1 cellular context compared by ENCODE assay signal in the genomic region with DNA sequence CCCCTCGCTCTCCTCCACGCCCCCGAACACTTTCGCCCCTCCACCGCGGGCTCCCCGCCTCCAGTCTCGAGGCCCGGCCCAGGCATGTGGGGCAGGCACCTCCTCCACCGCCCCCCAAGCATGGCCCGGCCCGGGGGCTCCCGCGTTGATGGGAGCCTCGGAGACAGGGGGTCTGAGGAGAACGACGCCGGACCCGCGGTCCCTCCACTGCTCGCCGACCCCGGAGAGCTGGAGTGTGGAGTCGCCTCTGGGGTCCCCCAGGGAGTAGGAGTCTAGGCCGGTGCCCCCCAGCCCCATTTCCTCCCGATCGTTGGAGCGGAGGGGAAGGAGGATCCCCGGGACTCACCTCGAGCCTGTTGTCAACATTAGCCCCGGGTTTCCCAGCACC.
TF ChIP-seq lines count a peak whose summit lies in the region.

No MANE protein-coding gene starts in this region.

TF ChIP-seq in HEK293, 187 proteins besides CTCF, POLR2A, EP300 and RAD21 (continued from another document and continues in another):
- TF ChIP-seq, protein P1, sequence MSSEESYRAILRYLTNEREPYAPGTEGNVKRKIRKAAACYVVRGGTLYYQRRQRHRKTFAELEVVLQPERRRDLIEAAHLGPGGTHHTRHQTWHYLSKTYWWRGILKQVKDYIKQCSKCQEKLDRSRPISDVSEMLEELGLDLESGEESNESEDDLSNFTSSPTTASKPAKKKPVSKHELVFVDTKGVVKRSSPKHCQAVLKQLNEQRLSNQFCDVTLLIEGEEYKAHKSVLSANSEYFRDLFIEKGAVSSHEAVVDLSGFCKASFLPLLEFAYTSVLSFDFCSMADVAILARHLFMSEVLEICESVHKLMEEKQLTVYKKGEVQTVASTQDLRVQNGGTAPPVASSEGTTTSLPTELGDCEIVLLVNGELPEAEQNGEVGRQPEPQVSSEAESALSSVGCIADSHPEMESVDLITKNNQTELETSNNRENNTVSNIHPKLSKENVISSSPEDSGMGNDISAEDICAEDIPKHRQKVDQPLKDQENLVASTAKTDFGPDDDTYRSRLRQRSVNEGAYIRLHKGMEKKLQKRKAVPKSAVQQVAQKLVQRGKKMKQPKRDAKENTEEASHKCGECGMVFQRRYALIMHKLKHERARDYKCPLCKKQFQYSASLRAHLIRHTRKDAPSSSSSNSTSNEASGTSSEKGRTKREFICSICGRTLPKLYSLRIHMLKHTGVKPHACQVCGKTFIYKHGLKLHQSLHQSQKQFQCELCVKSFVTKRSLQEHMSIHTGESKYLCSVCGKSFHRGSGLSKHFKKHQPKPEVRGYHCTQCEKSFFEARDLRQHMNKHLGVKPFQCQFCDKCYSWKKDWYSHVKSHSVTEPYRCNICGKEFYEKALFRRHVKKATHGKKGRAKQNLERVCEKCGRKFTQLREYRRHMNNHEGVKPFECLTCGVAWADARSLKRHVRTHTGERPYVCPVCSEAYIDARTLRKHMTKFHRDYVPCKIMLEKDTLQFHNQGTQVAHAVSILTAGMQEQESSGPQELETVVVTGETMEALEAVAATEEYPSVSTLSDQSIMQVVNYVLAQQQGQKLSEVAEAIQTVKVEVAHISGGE (tag by site-specific recombination; conservative IDR thresholded peaks at IDR 0.05; ENCODE audit: low read depth), result no peak
- TF ChIP-seq, protein P2, sequence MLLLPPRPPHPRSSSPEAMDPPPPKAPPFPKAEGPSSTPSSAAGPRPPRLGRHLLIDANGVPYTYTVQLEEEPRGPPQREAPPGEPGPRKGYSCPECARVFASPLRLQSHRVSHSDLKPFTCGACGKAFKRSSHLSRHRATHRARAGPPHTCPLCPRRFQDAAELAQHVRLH (tag by site-specific recombination; IDR thresholded peaks at IDR 0.05), result no peak
- TF ChIP-seq ZNF404 (tag by site-specific recombination; IDR thresholded peaks at IDR 0.05) (no peak), ZNF132 (tag by site-specific recombination; IDR thresholded peaks at IDR 0.05; ENCODE audit: borderline replicate concordance) (no peak), SP7 (tag by site-specific recombination; IDR thresholded peaks at IDR 0.05) (no peak), SCRT1 (tag by site-specific recombination; IDR thresholded peaks at IDR 0.05; ENCODE audit: borderline replicate concordance) (no peak), ZNF23 (tag by site-specific recombination; IDR thresholded peaks at IDR 0.05; ENCODE audit: borderline replicate concordance) (no peak), ZNF501 (tag by site-specific recombination; IDR thresholded peaks at IDR 0.05) (no peak), ZNF600 (tag by site-specific recombination; IDR thresholded peaks at IDR 0.05) (no peak), OSR2 (tag by site-specific recombination; IDR thresholded peaks at IDR 0.05) (no peak), ZNF585B (tag by site-specific recombination; IDR thresholded peaks at IDR 0.05) (no peak), ZBTB17 (tag by site-specific recombination; IDR thresholded peaks at IDR 0.05) (no peak), ZNF311 (tag by site-specific recombination; IDR thresholded peaks at IDR 0.05; ENCODE audit: borderline replicate concordance) (no peak), KLF9 (tag by site-specific recombination; IDR thresholded peaks at IDR 0.05; ENCODE audit: low read depth) (peak; percentile 71; the same call in 1 of the 2 replicates), ZFP69B (tag by site-specific recombination; IDR thresholded peaks at IDR 0.05) (no peak), BCL11B (tag by site-specific recombination; IDR thresholded peaks at IDR 0.05; ENCODE audit: low read depth) (no peak), ZNF610 (tag by site-specific recombination; IDR thresholded peaks at IDR 0.05; ENCODE audit: borderline replicate concordance) (no peak), ZNF664 (tag by site-specific recombination; IDR thresholded peaks at IDR 0.05) (no peak), ZNF777 (tag by site-specific recombination; IDR thresholded peaks at IDR 0.05; ENCODE audit: borderline replicate concordance) (no peak), GLI2 (tag by site-specific recombination; IDR thresholded peaks at IDR 0.05; ENCODE audit: borderline replicate concordance, low read depth) (no peak), ZNF510 (tag by site-specific recombination; IDR thresholded peaks at IDR 0.05; ENCODE audit: insufficient replicate concordance) (no peak), ZBTB7A (tag by site-specific recombination; IDR thresholded peaks at IDR 0.05; ENCODE audit: low read depth) (peak; percentile 12; the same call in 1 of the 2 replicates), ZNF596 (tag by site-specific recombination; IDR thresholded peaks at IDR 0.05) (no peak), ZEB2 (tag by site-specific recombination; IDR thresholded peaks at IDR 0.05) (0 out of 2 replicates have a peak, but pooled peaks have one; percentile 38), ZNF24 (tag by site-specific recombination; IDR thresholded peaks at IDR 0.05) (no peak), SALL2 (tag by site-specific recombination; IDR thresholded peaks at IDR 0.05; ENCODE audit: borderline replicate concordance) (no peak), OVOL3 (tag by site-specific recombination; IDR thresholded peaks at IDR 0.05) (no peak), ZNF529 (tag by site-specific recombination; IDR thresholded peaks at IDR 0.05; ENCODE audit: insufficient replicate concordance) (no peak), MEIS1 (CRISPR knock-in tag; IDR thresholded peaks at IDR 0.05; ENCODE audit: borderline replicate concordance) (no peak), ZBTB20 (tag by site-specific recombination; IDR thresholded peaks at IDR 0.05) (peak; percentile 43; the same call in 1 of the 2 replicates), IKZF3 (tag by site-specific recombination; IDR thresholded peaks at IDR 0.05) (no peak), PRDM1 (tag by site-specific recombination; IDR thresholded peaks at IDR 0.05) (no peak), KLF10 (tag by site-specific recombination; IDR thresholded peaks at IDR 0.05) (no peak), REPIN1 (tag by site-specific recombination; IDR thresholded peaks at IDR 0.05; ENCODE audit: low read depth) (no peak), ZNF561 (tag by site-specific recombination; IDR thresholded peaks at IDR 0.05; ENCODE audit: borderline replicate concordance) (no peak), ZNF175 (tag by site-specific recombination; IDR thresholded peaks at IDR 0.05) (no peak), ZNF670 (tag by site-specific recombination; IDR thresholded peaks at IDR 0.05; ENCODE audit: low read depth) (no peak), ZNF571 (tag by site-specific recombination; IDR thresholded peaks at IDR 0.05) (no peak), ZNF423 (tag by site-specific recombination; IDR thresholded peaks at IDR 0.05) (0 out of 2 replicates have a peak, but pooled peaks have one; percentile 28), ZNF174 (tag by site-specific recombination; IDR thresholded peaks at IDR 0.05) (no peak), ZNF658 (tag by site-specific recombination; IDR thresholded peaks at IDR 0.05) (no peak), ZNF830 (tag by site-specific recombination; IDR thresholded peaks at IDR 0.05; ENCODE audit: low read depth) (no peak), ZNF324 (tag by site-specific recombination; IDR thresholded peaks at IDR 0.05) (no peak), ZNF558 (tag by site-specific recombination; IDR thresholded peaks at IDR 0.05) (no peak)
- TF ChIP-seq, protein P3, sequence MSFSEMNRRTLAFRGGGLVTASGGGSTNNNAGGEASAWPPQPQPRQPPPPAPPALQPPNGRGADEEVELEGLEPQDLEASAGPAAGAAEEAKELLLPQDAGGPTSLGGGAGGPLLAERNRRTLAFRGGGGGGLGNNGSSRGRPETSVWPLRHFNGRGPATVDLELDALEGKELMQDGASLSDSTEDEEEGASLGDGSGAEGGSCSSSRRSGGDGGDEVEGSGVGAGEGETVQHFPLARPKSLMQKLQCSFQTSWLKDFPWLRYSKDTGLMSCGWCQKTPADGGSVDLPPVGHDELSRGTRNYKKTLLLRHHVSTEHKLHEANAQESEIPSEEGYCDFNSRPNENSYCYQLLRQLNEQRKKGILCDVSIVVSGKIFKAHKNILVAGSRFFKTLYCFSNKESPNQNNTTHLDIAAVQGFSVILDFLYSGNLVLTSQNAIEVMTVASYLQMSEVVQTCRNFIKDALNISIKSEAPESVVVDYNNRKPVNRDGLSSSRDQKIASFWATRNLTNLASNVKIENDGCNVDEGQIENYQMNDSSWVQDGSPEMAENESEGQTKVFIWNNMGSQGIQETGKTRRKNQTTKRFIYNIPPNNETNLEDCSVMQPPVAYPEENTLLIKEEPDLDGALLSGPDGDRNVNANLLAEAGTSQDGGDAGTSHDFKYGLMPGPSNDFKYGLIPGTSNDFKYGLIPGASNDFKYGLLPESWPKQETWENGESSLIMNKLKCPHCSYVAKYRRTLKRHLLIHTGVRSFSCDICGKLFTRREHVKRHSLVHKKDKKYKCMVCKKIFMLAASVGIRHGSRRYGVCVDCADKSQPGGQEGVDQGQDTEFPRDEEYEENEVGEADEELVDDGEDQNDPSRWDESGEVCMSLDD (tag by site-specific recombination; IDR thresholded peaks at IDR 0.05), result peak; percentile 67; the same call in 1 of the 2 replicates
- TF ChIP-seq, protein P4, sequence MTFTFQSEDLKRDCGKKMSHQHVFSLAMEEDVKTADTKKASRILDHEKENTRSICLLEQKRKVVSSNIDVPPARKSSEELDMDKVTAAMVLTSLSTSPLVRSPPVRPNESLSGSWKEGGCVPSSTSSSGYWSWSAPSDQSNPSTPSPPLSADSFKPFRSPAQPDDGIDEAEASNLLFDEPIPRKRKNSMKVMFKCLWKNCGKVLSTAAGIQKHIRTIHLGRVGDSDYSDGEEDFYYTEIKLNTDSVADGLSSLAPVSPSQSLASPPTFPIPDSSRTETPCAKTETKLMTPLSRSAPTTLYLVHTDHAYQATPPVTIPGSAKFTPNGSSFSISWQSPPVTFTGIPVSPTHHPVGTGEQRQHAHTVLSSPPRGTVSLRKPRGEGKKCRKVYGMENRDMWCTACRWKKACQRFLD (tag by site-specific recombination; IDR thresholded peaks at IDR 0.05), result no peak
- TF ChIP-seq, protein P5, sequence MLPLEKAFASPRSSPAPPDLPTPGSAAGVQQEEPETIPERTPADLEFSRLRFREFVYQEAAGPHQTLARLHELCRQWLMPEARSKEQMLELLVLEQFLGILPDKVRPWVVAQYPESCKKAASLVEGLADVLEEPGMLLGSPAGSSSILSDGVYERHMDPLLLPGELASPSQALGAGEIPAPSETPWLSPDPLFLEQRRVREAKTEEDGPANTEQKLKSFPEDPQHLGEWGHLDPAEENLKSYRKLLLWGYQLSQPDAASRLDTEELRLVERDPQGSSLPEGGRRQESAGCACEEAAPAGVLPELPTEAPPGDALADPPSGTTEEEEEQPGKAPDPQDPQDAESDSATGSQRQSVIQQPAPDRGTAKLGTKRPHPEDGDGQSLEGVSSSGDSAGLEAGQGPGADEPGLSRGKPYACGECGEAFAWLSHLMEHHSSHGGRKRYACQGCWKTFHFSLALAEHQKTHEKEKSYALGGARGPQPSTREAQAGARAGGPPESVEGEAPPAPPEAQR (tag by site-specific recombination; IDR thresholded peaks at IDR 0.05), result no peak
- TF ChIP-seq, protein P6, sequence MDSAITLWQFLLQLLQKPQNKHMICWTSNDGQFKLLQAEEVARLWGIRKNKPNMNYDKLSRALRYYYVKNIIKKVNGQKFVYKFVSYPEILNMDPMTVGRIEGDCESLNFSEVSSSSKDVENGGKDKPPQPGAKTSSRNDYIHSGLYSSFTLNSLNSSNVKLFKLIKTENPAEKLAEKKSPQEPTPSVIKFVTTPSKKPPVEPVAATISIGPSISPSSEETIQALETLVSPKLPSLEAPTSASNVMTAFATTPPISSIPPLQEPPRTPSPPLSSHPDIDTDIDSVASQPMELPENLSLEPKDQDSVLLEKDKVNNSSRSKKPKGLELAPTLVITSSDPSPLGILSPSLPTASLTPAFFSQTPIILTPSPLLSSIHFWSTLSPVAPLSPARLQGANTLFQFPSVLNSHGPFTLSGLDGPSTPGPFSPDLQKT (IDR thresholded peaks at IDR 0.05; ENCODE audit: borderline replicate concordance, low read depth, low read length), result no peak
- TF ChIP-seq, protein P7, sequence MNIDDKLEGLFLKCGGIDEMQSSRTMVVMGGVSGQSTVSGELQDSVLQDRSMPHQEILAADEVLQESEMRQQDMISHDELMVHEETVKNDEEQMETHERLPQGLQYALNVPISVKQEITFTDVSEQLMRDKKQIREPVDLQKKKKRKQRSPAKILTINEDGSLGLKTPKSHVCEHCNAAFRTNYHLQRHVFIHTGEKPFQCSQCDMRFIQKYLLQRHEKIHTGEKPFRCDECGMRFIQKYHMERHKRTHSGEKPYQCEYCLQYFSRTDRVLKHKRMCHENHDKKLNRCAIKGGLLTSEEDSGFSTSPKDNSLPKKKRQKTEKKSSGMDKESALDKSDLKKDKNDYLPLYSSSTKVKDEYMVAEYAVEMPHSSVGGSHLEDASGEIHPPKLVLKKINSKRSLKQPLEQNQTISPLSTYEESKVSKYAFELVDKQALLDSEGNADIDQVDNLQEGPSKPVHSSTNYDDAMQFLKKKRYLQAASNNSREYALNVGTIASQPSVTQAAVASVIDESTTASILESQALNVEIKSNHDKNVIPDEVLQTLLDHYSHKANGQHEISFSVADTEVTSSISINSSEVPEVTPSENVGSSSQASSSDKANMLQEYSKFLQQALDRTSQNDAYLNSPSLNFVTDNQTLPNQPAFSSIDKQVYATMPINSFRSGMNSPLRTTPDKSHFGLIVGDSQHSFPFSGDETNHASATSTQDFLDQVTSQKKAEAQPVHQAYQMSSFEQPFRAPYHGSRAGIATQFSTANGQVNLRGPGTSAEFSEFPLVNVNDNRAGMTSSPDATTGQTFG (tag by site-specific recombination; IDR thresholded peaks at IDR 0.05; ENCODE audit: borderline replicate concordance), result no peak
- TF ChIP-seq, protein P8, sequence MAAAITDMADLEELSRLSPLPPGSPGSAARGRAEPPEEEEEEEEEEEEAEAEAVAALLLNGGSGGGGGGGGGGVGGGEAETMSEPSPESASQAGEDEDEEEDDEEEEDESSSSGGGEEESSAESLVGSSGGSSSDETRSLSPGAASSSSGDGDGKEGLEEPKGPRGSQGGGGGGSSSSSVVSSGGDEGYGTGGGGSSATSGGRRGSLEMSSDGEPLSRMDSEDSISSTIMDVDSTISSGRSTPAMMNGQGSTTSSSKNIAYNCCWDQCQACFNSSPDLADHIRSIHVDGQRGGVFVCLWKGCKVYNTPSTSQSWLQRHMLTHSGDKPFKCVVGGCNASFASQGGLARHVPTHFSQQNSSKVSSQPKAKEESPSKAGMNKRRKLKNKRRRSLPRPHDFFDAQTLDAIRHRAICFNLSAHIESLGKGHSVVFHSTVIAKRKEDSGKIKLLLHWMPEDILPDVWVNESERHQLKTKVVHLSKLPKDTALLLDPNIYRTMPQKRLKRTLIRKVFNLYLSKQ (tag by site-specific recombination; IDR thresholded peaks at IDR 0.05; ENCODE audit: borderline replicate concordance), result no peak
- TF ChIP-seq, protein P9, sequence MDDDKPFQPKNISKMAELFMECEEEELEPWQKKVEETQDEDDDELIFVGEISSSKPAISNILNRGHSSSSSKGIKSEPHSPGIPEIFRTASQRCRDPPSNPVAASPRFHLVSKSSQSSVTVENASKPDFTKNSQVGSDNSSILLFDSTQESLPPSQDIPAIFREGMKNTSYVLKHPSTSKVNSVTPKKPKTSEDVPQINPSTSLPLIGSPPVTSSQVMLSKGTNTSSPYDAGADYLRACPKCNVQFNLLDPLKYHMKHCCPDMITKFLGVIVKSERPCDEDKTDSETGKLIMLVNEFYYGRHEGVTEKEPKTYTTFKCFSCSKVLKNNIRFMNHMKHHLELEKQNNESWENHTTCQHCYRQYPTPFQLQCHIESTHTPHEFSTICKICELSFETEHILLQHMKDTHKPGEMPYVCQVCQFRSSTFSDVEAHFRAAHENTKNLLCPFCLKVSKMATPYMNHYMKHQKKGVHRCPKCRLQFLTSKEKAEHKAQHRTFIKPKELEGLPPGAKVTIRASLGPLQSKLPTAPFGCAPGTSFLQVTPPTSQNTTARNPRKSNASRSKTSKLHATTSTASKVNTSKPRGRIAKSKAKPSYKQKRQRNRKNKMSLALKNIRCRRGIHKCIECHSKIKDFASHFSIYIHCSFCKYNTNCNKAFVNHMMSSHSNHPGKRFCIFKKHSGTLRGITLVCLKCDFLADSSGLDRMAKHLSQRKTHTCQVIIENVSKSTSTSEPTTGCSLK (tag by site-specific recombination; IDR thresholded peaks at IDR 0.05), result no peak
